In genomic region chr5:151509231-151509630, GRCh38 we compare ENCODE assay signal across 21 cellular contexts.
DNase-seq lines count a peak whose midpoint lies in the region; TF ChIP-seq lines count a peak whose summit lies in the region.
"Had no signal": no experiment of that assay in that cellular context is flagged by ENCODE, and none has a peak within 500 bp of the region (broad histone marks: within the 10 kb centered on the region; RNA-seq: fewer than 3 reads in every experiment).

No MANE protein-coding gene starts in this region.

- CTCF ChIA-PET in MCF 10A (lab: Yijun Ruan, JAX) = interaction anchor here (0.6 to 3.8 kb wide), 12 partner anchors 10 to 262 kb away, joined by 3 to 26 read pairs (median 5); partner anchors contain the start of gene SLC36A1

- TF ChIP-seq POLR2A in breast epithelium (IDR thresholded peaks at IDR 0.05) = no peak

- H3K4me3 ChIP-seq in breast epithelium = no peak overlapping the region
- no peak overlapping the region for H3K4me3 ChIP-seq in epithelial cell of esophagus (ENCODE audit: low read length)
- H3K4me3 ChIP-seq in ascending aorta = no peak overlapping the region
- H3K4me3 ChIP-seq: esophagus squamous epithelium, left lung had no signal

- no peak for TF ChIP-seq CTCF in MCF 10A (IDR thresholded peaks at IDR 0.05; ENCODE audit: unreplicated experiment)
- no peak for TF ChIP-seq CTCF in breast epithelium (IDR thresholded peaks at IDR 0.05)
- TF ChIP-seq CTCF in epithelial cell of esophagus (IDR thresholded peaks at IDR 0.05; ENCODE audit: insufficient read depth, low read depth, low read length, missing control alignments) = no peak
- no peak for TF ChIP-seq CTCF in ascending aorta (IDR thresholded peaks at IDR 0.05)

- DNase-seq in MCF 10A (ENCODE audit: unreplicated experiment) = peak; percentile 32
- DNase-seq in breast epithelium (ENCODE audit: low spot score in 2 of 2) = no peak
- peak; percentile 32 for DNase-seq in NCI-H526 treated with DMSO at 0.1 percent for 48 hours (lab: John Stamatoyannopoulos, UW)
- DNase-seq in epithelial cell of esophagus (ENCODE audit: low read depth) = peak; percentile 69
- DNase-seq in nucleus accumbens (lab: John Stamatoyannopoulos, UW) = no peak
- no peak for DNase-seq in stimulated activated CD8-positive, alpha-beta memory T cell treated with anti-CD3 and anti-CD28 coated beads, Interleukin-4, amount 100 ng/mL, for 48 hours
- no peak for DNase-seq in NCI-H524 treated with DMSO at 0.1 percent for 48 hours (lab: John Stamatoyannopoulos, UW)
- DNase-seq in ascending aorta (ENCODE audit: low spot score in 2 of 2) = no peak
- DNase-seq: ACHN; activated CD4-positive, alpha-beta T cell treated with anti-CD3 and anti-CD28 coated beads for 48 hours; activated CD8-positive, alpha-beta memory T cell treated with anti-CD3 and anti-CD28 coated beads, Interleukin-2, amount 50 U/mL, for 48 hours; CD8-positive, alpha-beta T cell; esophagus squamous epithelium; KG1; left lung; NCI-H1436 treated with DMSO at 0.1 percent for 48 hours; NCI-H774; SHP77 treated with DMSO at 0.1 percent for 48 hours; stimulated activated naive B cell treated with anti-CD40 and anti-IgM and Interleukin-4, amounts not matched to agents 10 μg/mL and 1 μg/mL and 100 μg/mL, for 72 hours had no signal

- no peaks in the 10 kb centered on the region for H3K4me1 ChIP-seq in breast epithelium
- H3K4me1 ChIP-seq in ascending aorta = no peaks in the 10 kb centered on the region
- H3K4me1 ChIP-seq: left lung had no signal

- H3K36me3 Mint-ChIP-seq in MCF 10A (ENCODE audit: insufficient read depth, unreplicated experiment) = peaks cover 20% of the 10 kb centered on the region
- H3K36me3 Mint-ChIP-seq: type B pancreatic cell had no signal

- no peaks in the 10 kb centered on the region for H3K27me3 ChIP-seq in breast epithelium
- no peaks in the 10 kb centered on the region for H3K27me3 ChIP-seq in ascending aorta
- H3K27me3 ChIP-seq: esophagus squamous epithelium, left lung had no signal

- H3K9me3 ChIP-seq in breast epithelium (no peaks in the 10 kb centered on the region), ascending aorta (no peaks in the 10 kb centered on the region)
- H3K9me3 ChIP-seq: esophagus squamous epithelium, left lung had no signal

- H3K27ac ChIP-seq in breast epithelium (no peak overlapping the region), ascending aorta (no peak overlapping the region)
- H3K27ac ChIP-seq: left lung had no signal

- POLR2A ChIA-PET in MCF 10A (lab: Yijun Ruan, JAX) = interaction anchor here (0.9 to 2.5 kb wide), 5 partner anchors 10 to 262 kb away, joined by 3 to 9 read pairs (median 4); partner anchors contain the start of gene G3BP1

- H3K4me1 Mint-ChIP-seq in MCF 10A (ENCODE audit: insufficient read depth, unreplicated experiment) = no peaks in the 10 kb centered on the region

- intact Hi-C loops in MCF 10A (cut with micrococcal nuclease) (no loop called here), breast epithelium (cut with DNase I; ENCODE audit: low total_unique reads) (no loop called here), ascending aorta (cut with DNase I) (no loop called here)

- H3K4me3 Mint-ChIP-seq in MCF 10A (ENCODE audit: unreplicated experiment) = no peak overlapping the region
- H3K4me3 Mint-ChIP-seq: CD8-positive, alpha-beta T cell; dendritic cell treated with granulocyte-macrophage colony-stimulating factor and Interleukin-4, amounts not matched to agents 40 ng/mL and 50 ng/mL, for 4 days; stimulated activated naive B cell treated with anti-CD40 and anti-IgM and Interleukin-4, amounts not matched to agents 10 μg/mL and 1 μg/mL and 100 μg/mL, for 72 hours; type B pancreatic cell had no signal

- BruUV-seq in MCF 10A (replicated peaks; lab: Mats Ljungman, UMichigan) = no TSS peak

- no peak overlapping the region for H3K27ac Mint-ChIP-seq in MCF 10A (ENCODE audit: low read depth, unreplicated experiment)
- H3K27ac Mint-ChIP-seq: CD8-positive, alpha-beta T cell; dendritic cell treated with granulocyte-macrophage colony-stimulating factor and Interleukin-4, amounts not matched to agents 40 ng/mL and 50 ng/mL, for 4 days; stimulated activated naive B cell treated with anti-CD40 and anti-IgM and Interleukin-4, amounts not matched to agents 10 μg/mL and 1 μg/mL and 100 μg/mL, for 72 hours; type B pancreatic cell had no signal

- no peaks in the 10 kb centered on the region for H3K36me3 ChIP-seq in breast epithelium
- H3K36me3 ChIP-seq in ascending aorta = no peaks in the 10 kb centered on the region
- H3K36me3 ChIP-seq: left lung had no signal

- no peaks in the 10 kb centered on the region for H3K9me3 Mint-ChIP-seq in MCF 10A (ENCODE audit: unreplicated experiment)
- H3K9me3 Mint-ChIP-seq: CD8-positive, alpha-beta T cell; dendritic cell treated with granulocyte-macrophage colony-stimulating factor and Interleukin-4, amounts not matched to agents 40 ng/mL and 50 ng/mL, for 4 days; stimulated activated naive B cell treated with anti-CD40 and anti-IgM and Interleukin-4, amounts not matched to agents 10 μg/mL and 1 μg/mL and 100 μg/mL, for 72 hours; type B pancreatic cell had no signal

- no peaks in the 10 kb centered on the region for H3K27me3 Mint-ChIP-seq in MCF 10A (ENCODE audit: insufficient read depth, unreplicated experiment)
- H3K27me3 Mint-ChIP-seq: dendritic cell treated with granulocyte-macrophage colony-stimulating factor and Interleukin-4, amounts not matched to agents 40 ng/mL and 50 ng/mL, for 4 days; stimulated activated naive B cell treated with anti-CD40 and anti-IgM and Interleukin-4, amounts not matched to agents 10 μg/mL and 1 μg/mL and 100 μg/mL, for 72 hours; type B pancreatic cell had no signal

Comparison
In these comparisons a context has a peak if more than half of its experiments do, and no peak if none do; other contexts are left out.
1. DNase-seq: peak in MCF 10A (single experiment), NCI-H526 treated with DMSO at 0.1 percent for 48 hours (single experiment) and epithelial cell of esophagus (single experiment); none in breast epithelium (0 of 2), nucleus accumbens (0 of 56), stimulated activated CD8-positive, alpha-beta memory T cell treated with anti-CD3 and anti-CD28 coated beads, Interleukin-4, amount 100 ng/mL, for 48 hours (single experiment), NCI-H524 treated with DMSO at 0.1 percent for 48 hours (single experiment) and ascending aorta (0 of 2).